Comparison of ENCODE assay signal across 21 cellular contexts in genomic region chr16:56669840-56670639, GRCh38. TPM values are rescaled to one million over a fixed set of nuclear protein-coding genes. Genes with fewer than 3 reads are reported as not detected.
DNase-seq lines count a peak whose midpoint lies in the region; ATAC-seq and TF ChIP-seq lines count a peak whose summit lies in the region.
"Had no signal": no experiment of that assay in that cellular context is flagged by ENCODE, and none has a peak within 500 bp of the region (broad histone marks: within the 10 kb centered on the region; RNA-seq: fewer than 3 reads in every experiment).

No MANE protein-coding gene starts in this region.

- H3K9me3 ChIP-seq in iPS-20b (ENCODE audit: insufficient read depth, low read depth, low read length) (no peaks in the 10 kb centered on the region; the same call in 1 of the 2 replicates), MM.1S (replicated peaks; ENCODE audit: insufficient read depth, low read length) (no peaks in the 10 kb centered on the region)

- H3K4me1 ChIP-seq in iPS-20b (ENCODE audit: insufficient read depth, low read length) (peaks cover 8% of the 10 kb centered on the region), MM.1S (ENCODE audit: low read length) (no peaks in the 10 kb centered on the region)

- no peak for ATAC-seq in stimulated activated memory B cell treated with anti-CD40 and anti-IgM and Interleukin-4, amounts not matched to agents 10 μg/mL and 1 μg/mL and 100 μg/mL, for 72 hours
- ATAC-seq: sciatic nerve had no signal

- no peak overlapping the region for H3K27ac Mint-ChIP-seq in activated CD4-positive, alpha-beta T cell treated with anti-CD3 and anti-CD28 coated beads, Interleukin-2, amount 10 ng/mL, durations not matched to agents 24 days and 14 days
- H3K27ac Mint-ChIP-seq in activated naive CD8-positive, alpha-beta T cell treated with anti-CD3 and anti-CD28 coated beads for 36 hours, result no peak overlapping the region
- no peak overlapping the region for H3K27ac Mint-ChIP-seq in stimulated activated memory B cell treated with anti-CD40 and anti-IgM and Interleukin-4, amounts not matched to agents 10 μg/mL and 1 μg/mL and 100 μg/mL, for 72 hours
- H3K27ac Mint-ChIP-seq: CD8-positive, alpha-beta T cell had no signal

- no peaks in the 10 kb centered on the region for H3K9me2 ChIP-seq in MM.1S (replicated peaks; ENCODE audit: insufficient read depth, low read length)

- H3K27me3 Mint-ChIP-seq in activated CD4-positive, alpha-beta T cell treated with anti-CD3 and anti-CD28 coated beads, Interleukin-2, amount 10 ng/mL, durations not matched to agents 24 days and 14 days, result peaks cover 69% of the 10 kb centered on the region
- H3K27me3 Mint-ChIP-seq in activated naive CD8-positive, alpha-beta T cell treated with anti-CD3 and anti-CD28 coated beads for 36 hours, result peaks cover 60% of the 10 kb centered on the region
- peaks cover 93% of the 10 kb centered on the region for H3K27me3 Mint-ChIP-seq in stimulated activated memory B cell treated with anti-CD40 and anti-IgM and Interleukin-4, amounts not matched to agents 10 μg/mL and 1 μg/mL and 100 μg/mL, for 72 hours

- no peak for TF ChIP-seq CTCF in MM.1S (IDR thresholded peaks at IDR 0.05; ENCODE audit: low read length)

- peaks cover 2% of the 10 kb centered on the region for H3K36me3 Mint-ChIP-seq in activated CD4-positive, alpha-beta T cell treated with anti-CD3 and anti-CD28 coated beads, Interleukin-2, amount 10 ng/mL, durations not matched to agents 24 days and 14 days (ENCODE audit: low read depth)
- peaks cover 4% of the 10 kb centered on the region for H3K36me3 Mint-ChIP-seq in activated naive CD8-positive, alpha-beta T cell treated with anti-CD3 and anti-CD28 coated beads for 36 hours
- H3K36me3 Mint-ChIP-seq in stimulated activated memory B cell treated with anti-CD40 and anti-IgM and Interleukin-4, amounts not matched to agents 10 μg/mL and 1 μg/mL and 100 μg/mL, for 72 hours, result no peaks in the 10 kb centered on the region
- H3K36me3 Mint-ChIP-seq: CD8-positive, alpha-beta T cell had no signal

- H3K4me1 Mint-ChIP-seq in activated CD4-positive, alpha-beta T cell treated with anti-CD3 and anti-CD28 coated beads, Interleukin-2, amount 10 ng/mL, durations not matched to agents 24 days and 14 days, result peaks cover 35% of the 10 kb centered on the region
- H3K4me1 Mint-ChIP-seq in activated naive CD8-positive, alpha-beta T cell treated with anti-CD3 and anti-CD28 coated beads for 36 hours, result peaks cover 17% of the 10 kb centered on the region
- H3K4me1 Mint-ChIP-seq in stimulated activated memory B cell treated with anti-CD40 and anti-IgM and Interleukin-4, amounts not matched to agents 10 μg/mL and 1 μg/mL and 100 μg/mL, for 72 hours, result peaks cover 24% of the 10 kb centered on the region

- no peak for DNase-seq in activated CD4-positive, alpha-beta T cell treated with anti-CD3 and anti-CD28 coated beads, Interleukin-2, amount 10 ng/mL, durations not matched to agents 24 days and 14 days
- DNase-seq in activated CD4-positive, alpha-beta T cell treated with anti-CD3 and anti-CD28 coated beads for 48 hours, result no peak
- no peak for DNase-seq in activated naive CD8-positive, alpha-beta T cell treated with anti-CD3 and anti-CD28 coated beads for 36 hours
- DNase-seq in inferior parietal cortex (ENCODE audit: extremely low spot score) (no peak), MM.1S (no peak), activated gamma-delta T cell treated with Interleukin-2 at 50 U/mL for 16 hours (no peak)
- DNase-seq: activated CD4-positive, alpha-beta T cell treated with anti-CD3 and anti-CD28 coated beads for 1 hour; activated naive CD4-positive, alpha-beta T cell; CD8-positive, alpha-beta T cell; DND-41; NCI-H1930; occipital lobe; SHP77 treated with DMSO at 0.1 percent for 48 hours; T-helper 9 cell had no signal

- no peaks in the 10 kb centered on the region for H4K20me1 ChIP-seq in MM.1S (ENCODE audit: insufficient read depth, low read length)

- H3K36me3 ChIP-seq in iPS-20b (ENCODE audit: insufficient read depth, low read depth, low read length), result no peaks in the 10 kb centered on the region
- H3K36me3 ChIP-seq in MM.1S (replicated peaks; ENCODE audit: insufficient read depth, low read length), result no peaks in the 10 kb centered on the region

- H2AFZ ChIP-seq in MM.1S (ENCODE audit: low read length), result no peak overlapping the region

- H3F3A ChIP-seq in MM.1S (ENCODE audit: insufficient read depth, low read length), result no peaks in the 10 kb centered on the region

- H3K9ac ChIP-seq in iPS-20b (ENCODE audit: low read depth, low read length) (no peak overlapping the region), MM.1S (ENCODE audit: low read length) (no peak overlapping the region)

- H3K27me3 ChIP-seq in iPS-20b (ENCODE audit: insufficient read depth, low read length), result peaks cover 100% of the 10 kb centered on the region
- H3K27me3 ChIP-seq in MM.1S (replicated peaks; ENCODE audit: insufficient read depth, low read length), result peaks cover 83% of the 10 kb centered on the region

- intact Hi-C loops in activated CD4-positive, alpha-beta T cell treated with anti-CD3 and anti-CD28 coated beads, Interleukin-2, amount 10 ng/mL, durations not matched to agents 24 days and 14 days (cut with micrococcal nuclease), result no loop called here

- peak overlapping the region; percentile 48; the same call in 1 of the 2 replicates for H3K4me3 ChIP-seq in iPS-20b (ENCODE audit: low read length)
- no peak overlapping the region for H3K4me3 ChIP-seq in MM.1S (ENCODE audit: low read length)

- H3K4me3 Mint-ChIP-seq in activated CD4-positive, alpha-beta T cell treated with anti-CD3 and anti-CD28 coated beads, Interleukin-2, amount 10 ng/mL, durations not matched to agents 24 days and 14 days, result peak overlapping the region; percentile 22
- peak overlapping the region; percentile 19 for H3K4me3 Mint-ChIP-seq in activated naive CD8-positive, alpha-beta T cell treated with anti-CD3 and anti-CD28 coated beads for 36 hours
- H3K4me3 Mint-ChIP-seq in stimulated activated memory B cell treated with anti-CD40 and anti-IgM and Interleukin-4, amounts not matched to agents 10 μg/mL and 1 μg/mL and 100 μg/mL, for 72 hours, result peak overlapping the region; percentile 46

- H3K79me2 ChIP-seq in MM.1S (ENCODE audit: low read length), result no peaks in the 10 kb centered on the region

- H3K27ac ChIP-seq in iPS-20b (ENCODE audit: low read length), result no peak overlapping the region
- H3K27ac ChIP-seq in MM.1S (ENCODE audit: low read length), result no peak overlapping the region
- H3K27ac ChIP-seq: epithelial cell of prostate had no signal

- no peak overlapping the region for H3K4me2 ChIP-seq in MM.1S (ENCODE audit: low read depth, low read length)

- no peaks in the 10 kb centered on the region for H3K9me3 Mint-ChIP-seq in activated CD4-positive, alpha-beta T cell treated with anti-CD3 and anti-CD28 coated beads, Interleukin-2, amount 10 ng/mL, durations not matched to agents 24 days and 14 days
- no peaks in the 10 kb centered on the region for H3K9me3 Mint-ChIP-seq in activated naive CD8-positive, alpha-beta T cell treated with anti-CD3 and anti-CD28 coated beads for 36 hours
- H3K9me3 Mint-ChIP-seq in stimulated activated memory B cell treated with anti-CD40 and anti-IgM and Interleukin-4, amounts not matched to agents 10 μg/mL and 1 μg/mL and 100 μg/mL, for 72 hours, result no peaks in the 10 kb centered on the region
- H3K9me3 Mint-ChIP-seq: CD8-positive, alpha-beta T cell had no signal

RNA-seq across cellular contexts. Expression of gene MT1H, which starts 0.4 kb away (rescaled TPM):
- not detected in 2 replicates for total RNA-seq in activated CD4-positive, alpha-beta T cell treated with anti-CD3 and anti-CD28 coated beads, Interleukin-2, amount 10 ng/mL, durations not matched to agents 24 days and 14 days
- 1 to 10 TPM; 2.3 to 3.3 TPM for total RNA-seq in activated naive CD8-positive, alpha-beta T cell treated with anti-CD3 and anti-CD28 coated beads for 36 hours
- total RNA-seq: astrocyte; CD8-positive, alpha-beta T cell; MCF 10A; occipital lobe; sciatic nerve had no signal

RNA-seq across cellular contexts. Expression of gene MT1G, which starts 2.2 kb away (rescaled TPM):
- 24.5 and 32.2 TPM in 2 replicates for total RNA-seq in activated CD4-positive, alpha-beta T cell treated with anti-CD3 and anti-CD28 coated beads, Interleukin-2, amount 10 ng/mL, durations not matched to agents 24 days and 14 days
- 10 to 100 TPM; 35.8 to 41.8 TPM for total RNA-seq in activated naive CD8-positive, alpha-beta T cell treated with anti-CD3 and anti-CD28 coated beads for 36 hours
- total RNA-seq: astrocyte; CD8-positive, alpha-beta T cell; MCF 10A; occipital lobe had no signal

RNA-seq across cellular contexts. Expression of gene MT1X, which starts 12.2 kb away (rescaled TPM):
- total RNA-seq in activated CD4-positive, alpha-beta T cell treated with anti-CD3 and anti-CD28 coated beads, Interleukin-2, amount 10 ng/mL, durations not matched to agents 24 days and 14 days, result 62.7 and 66.9 TPM in 2 replicates
- total RNA-seq in activated naive CD8-positive, alpha-beta T cell treated with anti-CD3 and anti-CD28 coated beads for 36 hours, result 10 to 100 TPM; 71.4 to 72.3 TPM

RNA-seq across cellular contexts. Expression of gene MT1F, which starts 12.3 kb away (rescaled TPM):
- total RNA-seq in activated CD4-positive, alpha-beta T cell treated with anti-CD3 and anti-CD28 coated beads, Interleukin-2, amount 10 ng/mL, durations not matched to agents 24 days and 14 days, result 4.2 and 6.7 TPM in 2 replicates
- 10 to 100 TPM; 13.1 to 13.2 TPM for total RNA-seq in activated naive CD8-positive, alpha-beta T cell treated with anti-CD3 and anti-CD28 coated beads for 36 hours
- total RNA-seq: astrocyte had no signal

RNA-seq across cellular contexts. Expression of gene MT1B, which starts 18.4 kb away (rescaled TPM):
- not detected in 2 replicates for total RNA-seq in activated CD4-positive, alpha-beta T cell treated with anti-CD3 and anti-CD28 coated beads, Interleukin-2, amount 10 ng/mL, durations not matched to agents 24 days and 14 days
- not detected for total RNA-seq in activated naive CD8-positive, alpha-beta T cell treated with anti-CD3 and anti-CD28 coated beads for 36 hours
- total RNA-seq: A673; astrocyte; CD8-positive, alpha-beta T cell; MCF 10A; occipital lobe; sciatic nerve had no signal
